In genomic region chr13:23697772-23698313, GRCh38 we compare ENCODE assay signal across 1 cellular context.
TF ChIP-seq lines count a peak whose summit lies in the region.

No MANE protein-coding gene starts in this region.

TF ChIP-seq in IMR-90, 13 proteins besides CTCF, POLR2A, EP300 and RAD21 (continued from another document):
- TF ChIP-seq, protein P1, sequence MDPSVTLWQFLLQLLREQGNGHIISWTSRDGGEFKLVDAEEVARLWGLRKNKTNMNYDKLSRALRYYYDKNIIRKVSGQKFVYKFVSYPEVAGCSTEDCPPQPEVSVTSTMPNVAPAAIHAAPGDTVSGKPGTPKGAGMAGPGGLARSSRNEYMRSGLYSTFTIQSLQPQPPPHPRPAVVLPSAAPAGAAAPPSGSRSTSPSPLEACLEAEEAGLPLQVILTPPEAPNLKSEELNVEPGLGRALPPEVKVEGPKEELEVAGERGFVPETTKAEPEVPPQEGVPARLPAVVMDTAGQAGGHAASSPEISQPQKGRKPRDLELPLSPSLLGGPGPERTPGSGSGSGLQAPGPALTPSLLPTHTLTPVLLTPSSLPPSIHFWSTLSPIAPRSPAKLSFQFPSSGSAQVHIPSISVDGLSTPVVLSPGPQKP (IDR thresholded peaks at IDR 0.05; ENCODE audit: borderline replicate concordance, low read depth, low read length) = no peak
- TF ChIP-seq NFE2L2 (IDR thresholded peaks at IDR 0.05; ENCODE audit: low read depth, low read length) (no peak), CHD1 (IDR thresholded peaks at IDR 0.05; ENCODE audit: low read depth, low read length) (no peak)
